20 cellular contexts compared by ENCODE assay signal in genomic region chr4:102601586-102602227, GRCh38.
A peak's percentile ranks its signal among the peaks of the same experiment; 100 is the strongest.
DNase-seq lines count a peak whose midpoint lies in the region; ATAC-seq, FAIRE-seq and TF ChIP-seq lines count a peak whose summit lies in the region.
"Had no signal": no experiment of that assay in that cellular context is flagged by ENCODE, and none has a peak within 500 bp of the region (broad histone marks: within the 10 kb centered on the region; RNA-seq: fewer than 3 reads in every experiment).

No MANE protein-coding gene starts in this region.

- H3K4me3 Mint-ChIP-seq in activated CD8-positive, alpha-beta T cell treated with anti-CD3 and anti-CD28 coated beads, Interleukin-2, amount 10 ng/mL, durations not matched to agents 7 days and 5 days, result no peak overlapping the region
- H3K4me3 Mint-ChIP-seq: CD4-positive, CD25-positive, alpha-beta regulatory T cell; H9 had no signal

- no peak for TF ChIP-seq RAD21 in HepG2 (CRISPR knock-in tag; IDR thresholded peaks at IDR 0.05)

- POLR2A ChIA-PET in HepG2 (lab: Yijun Ruan, JAX), result no interaction called here
- POLR2A ChIA-PET in activated CD8-positive, alpha-beta T cell treated with anti-CD3 and anti-CD28 coated beads, Interleukin-2, amount 10 ng/mL, durations not matched to agents 7 days and 5 days (lab: Charles Lee), result no interaction called here

- no peaks in the 10 kb centered on the region for H3K27me3 ChIP-seq in right lobe of liver
- no peaks in the 10 kb centered on the region for H3K27me3 ChIP-seq in HepG2 (ENCODE audit: control insufficient read depth in 1 of 2, insufficient read depth in 2 of 2, low read length in 2 of 2)
- H3K27me3 ChIP-seq in esophagus squamous epithelium, result no peaks in the 10 kb centered on the region
- H3K27me3 ChIP-seq: SJSA1 had no signal

- H3K27ac ChIP-seq in right lobe of liver, result no peak overlapping the region
- H3K27ac ChIP-seq in HepG2 (ENCODE audit: extremely low read length, insufficient read depth, low read length), result no peak overlapping the region
- H3K27ac ChIP-seq in esophagus squamous epithelium, result no peak overlapping the region
- H3K27ac ChIP-seq: HL-60, SJSA1 had no signal

- peak overlapping the region; percentile 56 for H3K27ac Mint-ChIP-seq in activated CD8-positive, alpha-beta T cell treated with anti-CD3 and anti-CD28 coated beads, Interleukin-2, amount 10 ng/mL, durations not matched to agents 7 days and 5 days

- WGBS in right lobe of liver (ENCODE audit: insufficient coverage, low coverage, low lambda C conversion rate, missing lambda C conversion rate), result 50% methylated on average over 8 of the region's 8 CpGs
- WGBS in HepG2 (ENCODE audit: low lambda C conversion rate), result 92% methylated on average over 6 of the region's 8 CpGs
- 85 to 96% methylated on average over 8 of the region's 8 CpGs for WGBS in esophagus squamous epithelium, 2 donors

- TF ChIP-seq CTCF in right lobe of liver (IDR thresholded peaks at IDR 0.05) (no peak), HepG2 (CRISPR knock-in tag; IDR thresholded peaks at IDR 0.05) (no peak), esophagus squamous epithelium (IDR thresholded peaks at IDR 0.05) (no peak)

- BruUV-seq in HepG2 (replicated peaks; lab: Mats Ljungman, UMichigan), result no TSS peak

- H3K4me3 ChIP-seq in right lobe of liver, result no peak overlapping the region
- no peak overlapping the region for H3K4me3 ChIP-seq in HepG2 (replicated peaks in 1 of 3; ENCODE audit: insufficient read depth in 1 of 3, low read depth in 2 of 3, low read length in 3 of 3)
- no peak overlapping the region for H3K4me3 ChIP-seq in esophagus squamous epithelium
- H3K4me3 ChIP-seq: SJSA1 had no signal

- DNase-seq in right lobe of liver (no peak), HepG2 (ENCODE audit: low spot score) (no peak), left lobe of liver (ENCODE audit: low spot score) (no peak), esophagus squamous epithelium (lab: John Stamatoyannopoulos, UW) (no peak)
- no peak for DNase-seq in activated CD8-positive, alpha-beta T cell treated with anti-CD3 and anti-CD28 coated beads, Interleukin-2, amount 10 ng/mL, durations not matched to agents 7 days and 5 days
- no peak for DNase-seq in stimulated activated CD4-positive, alpha-beta T cell treated with anti-CD3 and anti-CD28 coated beads, Interleukin-1b, Interleukin-23, amount 100 ng/mL, for 48 hours
- DNase-seq: CD4-positive, CD25-positive, alpha-beta regulatory T cell; COR-L47; DMS 273 treated with DMSO at 0.1 percent for 48 hours; DND-41; H9; IMR-90; NCI-H1417 treated with DMSO at 0.1 percent for 48 hours; NCI-H1930; NCI-H226; NCI-H524 treated with DMSO at 0.1 percent for 48 hours had no signal

- ATAC-seq in right lobe of liver, result peak; percentile 21 to 78 (median 56)
- ATAC-seq in HepG2, result no peak
- ATAC-seq in activated CD8-positive, alpha-beta T cell treated with anti-CD3 and anti-CD28 coated beads, Interleukin-2, amount 10 ng/mL, durations not matched to agents 7 days and 5 days, result no peak
- ATAC-seq in left lobe of liver, result peak; percentile 60
- no peak for ATAC-seq in HG03159 (IDR thresholded peaks at IDR 0.05; ENCODE audit: unreplicated experiment)
- ATAC-seq: Panc1 had no signal

- FAIRE-seq in HepG2 (lab: Jason Lieb, UNC), result no peak

- in situ Hi-C loops in HepG2 (cut with HindIII; ENCODE audit: extremely low pct_ligation_motif_present, low pct_unique_long_range_greater_than_20kb), result no loop called here

- H3K9me3 Mint-ChIP-seq in activated CD8-positive, alpha-beta T cell treated with anti-CD3 and anti-CD28 coated beads, Interleukin-2, amount 10 ng/mL, durations not matched to agents 7 days and 5 days (ENCODE audit: insufficient read depth), result peaks cover 12% of the 10 kb centered on the region
- H3K9me3 Mint-ChIP-seq: H9 had no signal

- H3K27me3 Mint-ChIP-seq in activated CD8-positive, alpha-beta T cell treated with anti-CD3 and anti-CD28 coated beads, Interleukin-2, amount 10 ng/mL, durations not matched to agents 7 days and 5 days (ENCODE audit: low read depth), result no peaks in the 10 kb centered on the region
- H3K27me3 Mint-ChIP-seq: CD4-positive, CD25-positive, alpha-beta regulatory T cell had no signal

- no peak overlapping the region for H3K4me2 ChIP-seq in HepG2 (ENCODE audit: low read depth, low read length)

- H3K36me3 Mint-ChIP-seq in activated CD8-positive, alpha-beta T cell treated with anti-CD3 and anti-CD28 coated beads, Interleukin-2, amount 10 ng/mL, durations not matched to agents 7 days and 5 days (ENCODE audit: low read depth), result peaks cover 84% of the 10 kb centered on the region

- no peak overlapping the region for H3K9ac ChIP-seq in HepG2 (ENCODE audit: insufficient read depth, low read depth, low read length)

- H3K4me1 Mint-ChIP-seq in activated CD8-positive, alpha-beta T cell treated with anti-CD3 and anti-CD28 coated beads, Interleukin-2, amount 10 ng/mL, durations not matched to agents 7 days and 5 days (ENCODE audit: low read depth), result peaks cover 81% of the 10 kb centered on the region

- H4K20me1 ChIP-seq in HepG2 (ENCODE audit: insufficient read depth, low read length), result no peaks in the 10 kb centered on the region

- peaks cover 4 to 54% (median 22%) of the 10 kb centered on the region in 4 donors for H3K36me3 ChIP-seq in right lobe of liver
- peaks cover 15 to 64% of the 10 kb centered on the region in 2 experiments for H3K36me3 ChIP-seq in HepG2 (replicated peaks in 1 of 2; ENCODE audit: control insufficient read depth in 1 of 2, insufficient read depth in 2 of 2, low read length in 2 of 2)
- H3K36me3 ChIP-seq in esophagus squamous epithelium, result peaks cover 0 to 98% (median 19%) of the 10 kb centered on the region in 3 donors

- no peaks in the 10 kb centered on the region for H3K79me2 ChIP-seq in HepG2 (ENCODE audit: insufficient read depth, low read length)

- TF ChIP-seq EP300 in HepG2 (IDR thresholded peaks at IDR 0.05; ENCODE audit: low read depth in 2 of 2, low read length in 2 of 2) (no peak), HepG2 (CRISPR knock-in tag; IDR thresholded peaks at IDR 0.05; ENCODE audit: borderline replicate concordance) (no peak)

- no peaks in the 10 kb centered on the region for H3K4me1 ChIP-seq in right lobe of liver
- no peaks in the 10 kb centered on the region for H3K4me1 ChIP-seq in HepG2 (ENCODE audit: insufficient read depth, low read length)
- peaks cover 0 to 12% (median 5%) of the 10 kb centered on the region in 3 donors for H3K4me1 ChIP-seq in esophagus squamous epithelium

- CTCF ChIA-PET in HepG2 (lab: Yijun Ruan, JAX; ENCODE audit: low intra/inter-chr PET ratio, low total read pairs), result no interaction called here
- CTCF ChIA-PET in activated CD8-positive, alpha-beta T cell treated with anti-CD3 and anti-CD28 coated beads, Interleukin-2, amount 10 ng/mL, durations not matched to agents 7 days and 5 days (lab: Charles Lee), result no interaction called here

- H2AFZ ChIP-seq in HepG2 (ENCODE audit: low read length), result no peak overlapping the region

- TF ChIP-seq POLR2A in right lobe of liver (IDR thresholded peaks at IDR 0.05) (no peak), HepG2 (IDR thresholded peaks at IDR 0.05; ENCODE audit: insufficient read depth in 1 of 2, low read depth in 2 of 2, low read length in 2 of 2) (no peak), esophagus squamous epithelium (IDR thresholded peaks at IDR 0.05) (no peak)

- intact Hi-C loops in right lobe of liver (cut with DNase I) (no loop called here), HepG2 (cut with micrococcal nuclease; ENCODE audit: unreplicated experiment) (no loop called here), esophagus squamous epithelium (cut with DNase I) (no loop called here)

- no peaks in the 10 kb centered on the region for H3K9me3 ChIP-seq in right lobe of liver
- H3K9me3 ChIP-seq in HepG2 (ENCODE audit: low read length), result no peaks in the 10 kb centered on the region
- H3K9me3 ChIP-seq in esophagus squamous epithelium, result no peaks in the 10 kb centered on the region
- H3K9me3 ChIP-seq: SJSA1 had no signal

TF ChIP-seq in HepG2, 621 proteins besides CTCF, POLR2A, EP300 and RAD21:
- TF ChIP-seq ATF7 (IDR thresholded peaks at IDR 0.05) (no peak), ATF7 (CRISPR knock-in tag; IDR thresholded peaks at IDR 0.05) (no peak), SMAD9 (CRISPR knock-in tag; IDR thresholded peaks at IDR 0.05) (no peak), PHF20 (CRISPR knock-in tag; IDR thresholded peaks at IDR 0.05) (no peak), ZNF83 (CRISPR knock-in tag; IDR thresholded peaks at IDR 0.05; ENCODE audit: borderline replicate concordance) (no peak), ZNF124 (CRISPR knock-in tag; IDR thresholded peaks at IDR 0.05) (no peak), BRCA1 (CRISPR knock-in tag; IDR thresholded peaks at IDR 0.05) (no peak), KMT2B (CRISPR knock-in tag; IDR thresholded peaks at IDR 0.05) (no peak), U2AF2 (IDR thresholded peaks at IDR 0.05; ENCODE audit: low read depth, low read length) (no peak), ZNF296 (CRISPR knock-in tag; conservative IDR thresholded peaks at IDR 0.05) (no peak), ZSCAN29 (CRISPR knock-in tag; conservative IDR thresholded peaks at IDR 0.05) (no peak), TCF7 (IDR thresholded peaks at IDR 0.05; ENCODE audit: low read depth) (no peak), KAT2B (IDR thresholded peaks at IDR 0.05; ENCODE audit: borderline replicate concordance, low read depth, low read length) (no peak), ZSCAN22 (CRISPR knock-in tag; IDR thresholded peaks at IDR 0.05) (no peak), ZKSCAN1 (IDR thresholded peaks at IDR 0.05; ENCODE audit: low read length) (no peak), ZNF446 (CRISPR knock-in tag; IDR thresholded peaks at IDR 0.05) (no peak), CSRNP1 (CRISPR knock-in tag; IDR thresholded peaks at IDR 0.05) (no peak), ZNF746 (CRISPR knock-in tag; IDR thresholded peaks at IDR 0.05) (no peak), ZNF562 (CRISPR knock-in tag; IDR thresholded peaks at IDR 0.05; ENCODE audit: borderline replicate concordance) (no peak)

Comparison
In these comparisons a context has a peak if more than half of its experiments do, and no peak if none do; other contexts are left out.
1. ATAC-seq: peak in right lobe of liver (4 of 4) and left lobe of liver (single experiment); none in HepG2 (single experiment), activated CD8-positive, alpha-beta T cell treated with anti-CD3 and anti-CD28 coated beads, Interleukin-2, amount 10 ng/mL, durations not matched to agents 7 days and 5 days (single experiment) and HG03159 (single experiment).